12 cellular contexts compared by ENCODE assay signal in the genomic region with DNA sequence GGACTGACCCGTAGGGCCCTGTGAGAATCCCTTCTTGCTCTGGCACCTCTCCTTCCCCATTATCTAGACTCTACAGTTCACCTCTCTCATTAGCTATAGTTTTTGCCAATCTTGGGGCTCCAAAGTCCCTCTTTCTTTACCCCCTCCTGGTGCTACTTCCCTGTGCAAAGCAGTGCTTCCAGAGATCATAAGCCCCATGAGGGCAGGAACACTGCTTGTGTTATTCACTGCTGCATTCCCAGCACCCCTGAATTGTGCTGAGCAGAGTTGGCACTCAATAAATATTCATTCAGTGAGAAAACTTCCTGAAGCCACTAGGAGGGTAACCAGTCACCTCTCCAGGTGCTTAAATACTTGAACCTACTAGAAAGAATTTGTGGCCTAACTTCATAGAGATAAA. TPM values are rescaled to one million over a fixed set of nuclear protein-coding genes. Genes with fewer than 3 reads are reported as not detected.
DNase-seq lines count a peak whose midpoint lies in the region; ATAC-seq and TF ChIP-seq lines count a peak whose summit lies in the region.
"Had no signal": no experiment of that assay in that cellular context is flagged by ENCODE, and none has a peak within 500 bp of the region (broad histone marks: within the 10 kb centered on the region; RNA-seq: fewer than 3 reads in every experiment).

No MANE protein-coding gene starts in this region.

- H3K4me3 Mint-ChIP-seq in CD4-positive, CD25-positive, alpha-beta regulatory T cell = peak overlapping the region; percentile 83 to 97 (median 90)
- H3K4me3 Mint-ChIP-seq in IgD-negative memory B cell = peak overlapping the region in 3 of 4 donors; percentile 4 to 95 (median 9)

- H3K9me2 ChIP-seq in hepatocyte (replicated peaks; ENCODE audit: insufficient read depth) = no peaks in the 10 kb centered on the region

- no peak for TF ChIP-seq CTCF in hepatocyte (IDR thresholded peaks at IDR 0.05; ENCODE audit: poor library complexity)

- H3K36me3 ChIP-seq in CD4-positive, CD25-positive, alpha-beta regulatory T cell (ENCODE audit: control insufficient read depth, insufficient read depth, low read length) = peaks cover 6% of the 10 kb centered on the region
- H3K36me3 ChIP-seq in hepatocyte (replicated peaks; ENCODE audit: insufficient read depth, low read depth) (no peaks in the 10 kb centered on the region), rectal smooth muscle tissue (ENCODE audit: control insufficient read depth, insufficient read depth, low read length) (peaks cover 3% of the 10 kb centered on the region)

- H4K20me1 ChIP-seq in hepatocyte (ENCODE audit: insufficient read depth, poor library complexity, severe bottlenecking) = peaks cover 20% of the 10 kb centered on the region

- no peak for DNase-seq in CD4-positive, CD25-positive, alpha-beta regulatory T cell
- DNase-seq in hepatocyte (ENCODE audit: low spot score) (no peak), NOMO-1 treated with dmso at 0.1 percent for 144 hours (lab: John Stamatoyannopoulos, UW; ENCODE audit: unreplicated experiment) (no peak), kidney glomerular epithelial cell (lab: John Stamatoyannopoulos, UW) (no peak)
- DNase-seq: central memory CD4-positive, alpha-beta T cell; EL; NCI-H345 had no signal

- H3K4me1 ChIP-seq in CD4-positive, CD25-positive, alpha-beta regulatory T cell (ENCODE audit: control insufficient read depth, insufficient read depth, low read length, poor library complexity, severe bottlenecking) = peaks cover 21% of the 10 kb centered on the region
- H3K4me1 ChIP-seq in hepatocyte (ENCODE audit: insufficient read depth) (no peaks in the 10 kb centered on the region), rectal smooth muscle tissue (ENCODE audit: control insufficient read depth, insufficient read depth, low read length) (peaks cover 14% of the 10 kb centered on the region)

- H3K9ac ChIP-seq in rectal smooth muscle tissue (ENCODE audit: low read length) = no peak overlapping the region

- H3K27ac Mint-ChIP-seq in CD4-positive, CD25-positive, alpha-beta regulatory T cell = peak overlapping the region in 2 of 3 donors; percentile 79 to 90
- H3K27ac Mint-ChIP-seq in IgD-negative memory B cell = peak overlapping the region in 1 of 3 donors; percentile 96
- H3K27ac Mint-ChIP-seq: activated naive CD4-positive, alpha-beta T cell treated with anti-CD3 and anti-CD28 coated beads, Interleukin-2, amount 50 U/mL, for 72 hours had no signal

- H3K9me3 Mint-ChIP-seq in CD4-positive, CD25-positive, alpha-beta regulatory T cell = no peaks in the 10 kb centered on the region
- no peaks in the 10 kb centered on the region for H3K9me3 Mint-ChIP-seq in IgD-negative memory B cell
- H3K9me3 Mint-ChIP-seq: activated naive CD4-positive, alpha-beta T cell treated with anti-CD3 and anti-CD28 coated beads, Interleukin-2, amount 50 U/mL, for 72 hours had no signal

- H3K4me3 ChIP-seq in CD4-positive, CD25-positive, alpha-beta regulatory T cell (ENCODE audit: low read depth, low read length) = no peak overlapping the region
- H3K4me3 ChIP-seq in hepatocyte = no peak overlapping the region
- no peak overlapping the region for H3K4me3 ChIP-seq in rectal smooth muscle tissue (ENCODE audit: low read length)

- H3K36me3 Mint-ChIP-seq in CD4-positive, CD25-positive, alpha-beta regulatory T cell = peaks cover 22% of the 10 kb centered on the region
- peaks cover 8% of the 10 kb centered on the region for H3K36me3 Mint-ChIP-seq in IgD-negative memory B cell

- H3K27me3 Mint-ChIP-seq in CD4-positive, CD25-positive, alpha-beta regulatory T cell = peaks cover 5% of the 10 kb centered on the region
- no peaks in the 10 kb centered on the region for H3K27me3 Mint-ChIP-seq in IgD-negative memory B cell

- no peaks in the 10 kb centered on the region for H3K27me3 ChIP-seq in CD4-positive, CD25-positive, alpha-beta regulatory T cell (ENCODE audit: control insufficient read depth, insufficient read depth, low read length)
- H3K27me3 ChIP-seq in hepatocyte (no peaks in the 10 kb centered on the region), rectal smooth muscle tissue (ENCODE audit: control insufficient read depth, insufficient read depth, low read length) (no peaks in the 10 kb centered on the region)

- no peak for ATAC-seq in CD4-positive, CD25-positive, alpha-beta regulatory T cell (ENCODE audit: low read depth in 2 of 2)
- no peak for ATAC-seq in GM19467 (IDR thresholded peaks at IDR 0.05; ENCODE audit: unreplicated experiment)
- ATAC-seq: activated naive CD4-positive, alpha-beta T cell treated with anti-CD3 and anti-CD28 coated beads, Interleukin-2, amount 50 U/mL, for 72 hours; HCT116 had no signal

- peak overlapping the region; percentile 89 for H3K4me2 ChIP-seq in hepatocyte

- no peak overlapping the region for H2AFZ ChIP-seq in hepatocyte

- no peak overlapping the region for H3K27ac ChIP-seq in CD4-positive, CD25-positive, alpha-beta regulatory T cell (ENCODE audit: insufficient read depth, low read length, poor library complexity, severe bottlenecking)
- H3K27ac ChIP-seq in hepatocyte (peak overlapping the region; percentile 100), rectal smooth muscle tissue (ENCODE audit: low read depth, low read length) (peak overlapping the region; percentile 98)

- no peaks in the 10 kb centered on the region for H3K9me3 ChIP-seq in CD4-positive, CD25-positive, alpha-beta regulatory T cell (ENCODE audit: control insufficient read depth in 2 of 2, low read length in 2 of 2)
- no peaks in the 10 kb centered on the region for H3K9me3 ChIP-seq in hepatocyte (ENCODE audit: low read depth)

- peaks cover 13 to 29% (median 27%) of the 10 kb centered on the region in 4 donors for H3K4me1 Mint-ChIP-seq in CD4-positive, CD25-positive, alpha-beta regulatory T cell
- peaks cover 16 to 25% (median 20%) of the 10 kb centered on the region in 3 donors for H3K4me1 Mint-ChIP-seq in IgD-negative memory B cell

- WGBS in hepatocyte (ENCODE audit: low lambda C conversion rate, missing lambda C conversion rate) = 93% methylated on average over 1 of the region's 1 CpG

- peaks cover 41% of the 10 kb centered on the region for H3K79me2 ChIP-seq in hepatocyte

RNA-seq across cellular contexts. Expression of a gene that starts 2.1 kb away (rescaled TPM):
- total RNA-seq in CD4-positive, CD25-positive, alpha-beta regulatory T cell = 408 TPM
- 1,000 to 10,000 TPM in 2 of 4 donors, 100 to 1,000 TPM in 2; 858 to 1,137 (median 1,025) TPM for polyA plus RNA-seq in CD4-positive, CD25-positive, alpha-beta regulatory T cell
- 1,011 TPM for polyA plus RNA-seq in IgD-negative memory B cell
- 617 and 722 TPM in 2 replicates for total RNA-seq in hepatocyte
- polyA plus RNA-seq in hepatocyte = 528 and 543 TPM in 2 replicates
